Comparison of ENCODE assay signal across 8 cellular contexts in the genomic region with DNA sequence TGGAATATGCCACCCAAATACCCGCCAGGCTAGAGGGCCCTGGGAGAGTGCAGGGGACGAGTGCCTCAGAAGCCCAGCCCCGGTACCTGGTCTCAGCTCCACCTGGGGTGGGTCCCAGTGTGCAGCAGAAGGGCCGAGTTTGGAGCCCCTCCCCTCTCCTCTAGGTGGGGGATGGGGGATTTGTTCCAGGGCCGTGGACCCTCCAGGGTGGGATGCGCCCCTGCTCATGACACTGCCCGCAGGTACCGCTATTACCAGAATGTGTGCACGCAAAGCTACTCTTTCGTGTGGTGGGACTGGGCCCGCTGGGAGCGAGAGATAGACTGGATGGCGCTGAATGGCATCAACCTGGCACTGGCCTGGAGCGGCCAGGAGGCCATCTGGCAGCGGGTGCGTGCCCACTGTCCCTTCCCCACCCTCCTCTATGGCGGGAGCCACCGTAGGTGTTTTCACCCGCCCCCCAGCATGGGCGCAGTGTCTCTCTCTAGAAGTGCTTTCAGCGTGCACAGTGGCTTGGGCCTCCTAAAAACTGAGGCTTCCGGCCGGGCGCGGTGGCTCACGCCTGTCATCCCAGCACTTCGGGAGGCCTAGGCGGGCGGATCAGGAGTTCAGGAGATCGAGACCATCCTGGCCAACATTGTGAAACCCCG. TPM values are rescaled to one million over a fixed set of nuclear protein-coding genes. Genes with fewer than 3 reads are reported as not detected.
DNase-seq lines count a peak whose midpoint lies in the region; ATAC-seq, FAIRE-seq and TF ChIP-seq lines count a peak whose summit lies in the region.

No MANE protein-coding gene starts in this region.

- no peaks in the 10 kb centered on the region for H3K9me3 ChIP-seq in Caco-2
- no peaks in the 10 kb centered on the region for H3K9me3 ChIP-seq in SJSA1 (replicated peaks)
- H3K9me3 ChIP-seq in fibroblast of lung (ENCODE audit: control insufficient read depth, insufficient read depth, low read depth, low read length), result no peaks in the 10 kb centered on the region
- H3K9me3 ChIP-seq in pancreas, result no peaks in the 10 kb centered on the region

- H3K4me3 ChIP-seq in Caco-2 (ENCODE audit: low read depth, low read length), result peak overlapping the region; percentile 50
- peak overlapping the region; percentile 92 for H3K4me3 ChIP-seq in SJSA1
- peak overlapping the region; percentile 76 to 85 (median 78) for H3K4me3 ChIP-seq in fibroblast of lung (replicated peaks in 1 of 4; ENCODE audit: control extremely low read depth in 1 of 4, insufficient read depth in 1 of 4, low read depth in 3 of 4, low read length in 4 of 4)
- H3K4me3 ChIP-seq in pancreas, result peak overlapping the region; percentile 40 to 68 (median 64)

- DNase-seq in Caco-2 (no peak), SJSA1 (ENCODE audit: low read depth in 1 of 2, low spot score in 2 of 2) (no peak), fibroblast of lung (ENCODE audit: low read depth in 2 of 2) (no peak), pancreas (peak in 3 of 6 donors; percentile 24 to 81 (median 53)), DMS114 treated with DMSO at 0.1 percent for 48 hours (lab: John Stamatoyannopoulos, UW; ENCODE audit: unreplicated experiment) (no peak), NCI-H748 (lab: John Stamatoyannopoulos, UW; ENCODE audit: unreplicated experiment) (no peak)

- WGBS in pancreas, 2 donors, result 80 to 83% methylated on average over 30 of the region's 31 CpGs

- peak overlapping the region; percentile 12 for H3K27ac Mint-ChIP-seq in Caco-2 (ENCODE audit: unreplicated experiment)

- peaks cover 32% of the 10 kb centered on the region for H3K4me1 Mint-ChIP-seq in Caco-2 (ENCODE audit: low read depth, unreplicated experiment)

- H4K20me1 ChIP-seq in fibroblast of lung (ENCODE audit: control insufficient read depth, extremely low read depth, insufficient read depth, low read length), result no peaks in the 10 kb centered on the region

- FAIRE-seq in pancreas (lab: Jason Lieb, UNC), result no peak

- ATAC-seq in pancreas (peak in 2 of 4 donors; percentile 1 to 7), GM18868 (IDR thresholded peaks at IDR 0.05; ENCODE audit: unreplicated experiment) (no peak), HG03460 (IDR thresholded peaks at IDR 0.05; ENCODE audit: unreplicated experiment) (no peak)

- H3K4me2 ChIP-seq in fibroblast of lung (ENCODE audit: extremely low read depth, insufficient read depth, low read length), result peak overlapping the region; percentile 89

- peaks cover 14% of the 10 kb centered on the region for H3K36me3 Mint-ChIP-seq in Caco-2 (ENCODE audit: insufficient read depth, unreplicated experiment)

- H3K36me3 ChIP-seq in Caco-2 (ENCODE audit: control insufficient read depth, insufficient read depth, low read length) (no peaks in the 10 kb centered on the region), SJSA1 (peaks cover 36% of the 10 kb centered on the region), fibroblast of lung (ENCODE audit: control insufficient read depth, insufficient read depth, low read length) (peaks cover 12% of the 10 kb centered on the region), pancreas (no peaks in the 10 kb centered on the region)

- intact Hi-C loops in Caco-2 (cut with micrococcal nuclease; ENCODE audit: unreplicated experiment), result no loop called here
- intact Hi-C loops in pancreas (cut with DNase I), result no loop called here

- CTCF ChIA-PET in Caco-2 (lab: Charles Lee), result interaction anchor here (1.5 kb wide), 1 partner anchor 41 kb away, joined by 12 read pairs; a partner anchor contains a TSS

- no peak overlapping the region for H2AFZ ChIP-seq in fibroblast of lung (ENCODE audit: low read length)

- peaks cover 9% of the 10 kb centered on the region for H3K79me2 ChIP-seq in fibroblast of lung (ENCODE audit: control insufficient read depth, insufficient read depth, low read length)

- TF ChIP-seq CTCF in Caco-2 (IDR thresholded peaks at IDR 0.05; ENCODE audit: insufficient read depth in 1 of 2, low read depth in 1 of 2, low read length in 1 of 2, severe bottlenecking in 1 of 2, unreplicated experiment in 1 of 2) (no peak), fibroblast of lung (conservative IDR thresholded peaks at IDR 0.05 in 1 of 2, IDR thresholded peaks at IDR 0.05 in 1 of 2; ENCODE audit: low read depth in 1 of 2, low read length in 2 of 2) (no peak), pancreas (IDR thresholded peaks at IDR 0.05) (no peak)

- BruUV-seq in Caco-2 (replicated peaks; lab: Mats Ljungman, UMichigan), result no TSS peak

- no peaks in the 10 kb centered on the region for H3K27me3 ChIP-seq in Caco-2 (replicated peaks; ENCODE audit: control insufficient read depth, insufficient read depth, low read length)
- H3K27me3 ChIP-seq in SJSA1 (replicated peaks), result no peaks in the 10 kb centered on the region
- no peaks in the 10 kb centered on the region for H3K27me3 ChIP-seq in fibroblast of lung (ENCODE audit: control insufficient read depth, insufficient read depth, low read length)
- no peaks in the 10 kb centered on the region for H3K27me3 ChIP-seq in pancreas

- H3K4me3 Mint-ChIP-seq in Caco-2 (ENCODE audit: unreplicated experiment), result peak overlapping the region; percentile 72

- H3K4me1 ChIP-seq in Caco-2 (peaks cover 33% of the 10 kb centered on the region), SJSA1 (replicated peaks) (peaks cover 25% of the 10 kb centered on the region), fibroblast of lung (ENCODE audit: control insufficient read depth, extremely low read depth, insufficient read depth, low read length) (peaks cover 11% of the 10 kb centered on the region), pancreas (peaks cover 7 to 13% (median 9%) of the 10 kb centered on the region in 3 donors)

- no peak overlapping the region for H3K27ac ChIP-seq in SJSA1
- peak overlapping the region; percentile 70 for H3K27ac ChIP-seq in fibroblast of lung (ENCODE audit: insufficient read depth, low read length)
- H3K27ac ChIP-seq in pancreas, result peak overlapping the region in 3 of 4 donors; percentile 81 to 91 (median 84)

- H3K27me3 Mint-ChIP-seq in Caco-2 (ENCODE audit: insufficient read depth, unreplicated experiment), result no peaks in the 10 kb centered on the region

- peak overlapping the region; percentile 82 for H3K9ac ChIP-seq in fibroblast of lung (ENCODE audit: insufficient read depth, low read length)

- POLR2A ChIA-PET in Caco-2 (lab: Charles Lee), result interaction anchor here (1.0 to 2.0 kb wide), 3 partner anchors 17 to 778 kb away, joined by 3 to 23 read pairs (median 10); a partner anchor contains a TSS

- no peaks in the 10 kb centered on the region for H3K9me3 Mint-ChIP-seq in Caco-2 (ENCODE audit: unreplicated experiment)

RNA-seq across cellular contexts. Expression of a gene that starts 1.2 kb away (rescaled TPM):
- total RNA-seq in Caco-2 (2022), result 28.7 and 29.2 TPM in 2 replicates
- total RNA-seq in SJSA1 (2014; rRNA removed; shearing (Covaris generic)), result 16.2 and 26.8 TPM in 2 replicates
- total RNA-seq in fibroblast of lung, result 22.3 and 31.9 TPM in 2 replicates
- 18.5 and 19.5 TPM in 2 replicates for polyA plus RNA-seq in fibroblast of lung
- 28.9 and 33.2 TPM in 2 replicates for polyA plus RNA-seq in fibroblast of lung (2012)
- 29.5 and 45.2 TPM in 2 replicates for polyA minus RNA-seq in fibroblast of lung (ENCODE audit: low replicate concordance)
- 10 to 100 TPM; 17.6 to 33.8 (median 25.6) TPM for total RNA-seq in pancreas
- 10 to 100 TPM; 51.6 to 52.6 TPM for polyA plus RNA-seq in pancreas

RNA-seq across cellular contexts. Expression of a gene that starts 15.4 kb away (rescaled TPM):
- total RNA-seq in Caco-2 (2022), result 2.3 and 4.0 TPM in 2 replicates
- 0.13 and 1.5 TPM in 2 replicates for total RNA-seq in SJSA1 (2014; rRNA removed; shearing (Covaris generic))
- total RNA-seq in fibroblast of lung, result 2.1 and 2.6 TPM in 2 replicates
- 0.40 and 0.80 TPM in 2 replicates for polyA plus RNA-seq in fibroblast of lung
- 3.5 and 4.3 TPM in 2 replicates for polyA plus RNA-seq in fibroblast of lung (2012)
- polyA minus RNA-seq in fibroblast of lung (ENCODE audit: low replicate concordance), result 0.39 and 0.44 TPM in 2 replicates
- total RNA-seq in pancreas, result 1 to 10 TPM in 2 of 6 donors, under 1 TPM in 4; 0.32 to 1.3 (median 0.74) TPM
- 1 to 10 TPM; 3.5 TPM for polyA plus RNA-seq in pancreas

RNA-seq across cellular contexts. Expression of a gene that starts 24.7 kb away (rescaled TPM):
- total RNA-seq in Caco-2 (2022), result 128 and 138 TPM in 2 replicates
- total RNA-seq in SJSA1 (2014; rRNA removed; shearing (Covaris generic)), result 10.2 and 15.4 TPM in 2 replicates
- 9.8 and 16.5 TPM in 2 replicates for total RNA-seq in fibroblast of lung
- polyA plus RNA-seq in fibroblast of lung, result 20.3 and 31.6 TPM in 2 replicates
- polyA plus RNA-seq in fibroblast of lung (2012), result 40.7 and 58.5 TPM in 2 replicates
- polyA minus RNA-seq in fibroblast of lung (ENCODE audit: low replicate concordance), result 56.0 and 196 TPM in 2 replicates
- total RNA-seq in pancreas, result 10 to 100 TPM; 32.3 to 63.5 (median 52.3) TPM
- 100 to 1,000 TPM; 135 to 152 TPM for polyA plus RNA-seq in pancreas

RNA-seq across cellular contexts. Expression of a gene that starts 29.6 kb away (rescaled TPM):
- 37.5 and 41.2 TPM in 2 replicates for total RNA-seq in Caco-2 (2022)
- total RNA-seq in SJSA1 (2014; rRNA removed; shearing (Covaris generic)), result 20.1 and 35.0 TPM in 2 replicates
- total RNA-seq in fibroblast of lung, result 32.6 and 36.2 TPM in 2 replicates
- polyA plus RNA-seq in fibroblast of lung, result 49.3 and 56.1 TPM in 2 replicates
- polyA plus RNA-seq in fibroblast of lung (2012), result 44.1 and 49.5 TPM in 2 replicates
- polyA minus RNA-seq in fibroblast of lung (ENCODE audit: low replicate concordance), result 47.2 and 53.9 TPM in 2 replicates
- total RNA-seq in pancreas, result 10 to 100 TPM; 18.6 to 26.7 (median 22.9) TPM
- 10 to 100 TPM; 31.9 to 44.5 TPM for polyA plus RNA-seq in pancreas

RNA-seq across cellular contexts. Expression of a gene that starts 40.2 kb away (rescaled TPM):
- total RNA-seq in Caco-2 (2022) (24.7 and 25.2 TPM in 2 replicates), fibroblast of lung (2.3 and 4.6 TPM in 2 replicates), pancreas (1 to 10 TPM; 1.0 to 2.7 (median 2.0) TPM)
- 18.4 and 22.3 TPM in 2 replicates for total RNA-seq in SJSA1 (2014; rRNA removed; shearing (Covaris generic))
- polyA plus RNA-seq in fibroblast of lung (8.0 and 18.7 TPM in 2 replicates), pancreas (1 to 10 TPM; 3.9 to 7.0 TPM)
- 7.4 and 17.6 TPM in 2 replicates for polyA plus RNA-seq in fibroblast of lung (2012)
- polyA minus RNA-seq in fibroblast of lung (ENCODE audit: low replicate concordance), result 0.59 and 5.4 TPM in 2 replicates
